Comparison of ENCODE assay signal across 18 cellular contexts in genomic region chr15:73362900-73363299, GRCh38. TPM values are rescaled to one million over a fixed set of nuclear protein-coding genes. Genes with fewer than 3 reads are reported as not detected.
DNase-seq lines count a peak whose midpoint lies in the region; ATAC-seq, FAIRE-seq and TF ChIP-seq lines count a peak whose summit lies in the region.
"Had no signal": no experiment of that assay in that cellular context is flagged by ENCODE, and none has a peak within 500 bp of the region (broad histone marks: within the 10 kb centered on the region; RNA-seq: fewer than 3 reads in every experiment).

No MANE protein-coding gene starts in this region.

- peaks cover 0 to 93% of the 10 kb centered on the region in 2 experiments; a peak in 2 of 4 replicates for H3K79me2 ChIP-seq in H1 (ENCODE audit: control insufficient read depth in 1 of 2, insufficient read depth in 2 of 2, low read length in 2 of 2)

- peaks cover 0 to 3% (median 1%) of the 10 kb centered on the region in 4 experiments; a peak in 3 of 7 replicates for H3K27me3 ChIP-seq in H1 (replicated peaks in 1 of 4; ENCODE audit: control insufficient read depth in 3 of 4, extremely low read depth in 1 of 4, insufficient read depth in 3 of 4, low read length in 3 of 4)

- TF ChIP-seq EP300 in H1 (IDR thresholded peaks at IDR 0.05; ENCODE audit: borderline replicate concordance in 1 of 2, low read depth in 2 of 2, low read length in 2 of 2) = peak in 1 of 2 experiments; percentile 24; a peak in 1 of 3 replicates

- 0 out of 2 replicates have a peak overlapping the region, but pooled peaks have one; percentile 27 for H3K18ac ChIP-seq in H1 (ENCODE audit: extremely low read depth, low read length)

- ATAC-seq in GM21529 (IDR thresholded peaks at IDR 0.05; ENCODE audit: unreplicated experiment) = no peak
- ATAC-seq: K562 had no signal

- peak overlapping the region; percentile 60; the same call in 1 of the 2 replicates for H2BK5ac ChIP-seq in H1 (ENCODE audit: low read depth, low read length)

- H3K79me1 ChIP-seq in H1 (ENCODE audit: low read depth, low read length) = peaks cover 36% of the 10 kb centered on the region

- H2BK12ac ChIP-seq in H1 (ENCODE audit: low read depth, low read length) = peak overlapping the region; percentile 80; the same call in 1 of the 2 replicates

- 75% methylated on average over 5 of the region's 5 CpGs; no CpG with 5 or more reads in 1 of the 2 experiments for WGBS in H1 (ENCODE audit: extremely low coverage in 1 of 2, insufficient coverage in 1 of 2, insufficient read length in 1 of 2, insufficient replicate concordance in 2 of 2, low coverage in 1 of 2, low lambda C conversion rate in 2 of 2, missing lambda C conversion rate in 1 of 2), 2 experiments

- no peak overlapping the region for H3K4ac ChIP-seq in H1 (replicated peaks; ENCODE audit: insufficient read length, low read depth, low read length)

- no peak overlapping the region for H2BK20ac ChIP-seq in H1 (ENCODE audit: low read length)

- H3K36me3 ChIP-seq in H1 (ENCODE audit: control insufficient read depth in 2 of 4, insufficient read depth in 4 of 4, low read length in 3 of 4) = no peaks in the 10 kb centered on the region

- H3K56ac ChIP-seq in H1 (replicated peaks; ENCODE audit: insufficient read length, low read depth, low read length) = no peak overlapping the region

- peak overlapping the region; percentile 78; the same call in 1 of the 2 replicates for H2AK5ac ChIP-seq in H1 (ENCODE audit: low read depth, low read length)

- H3K9ac ChIP-seq in H1 (replicated peaks in 1 of 4; ENCODE audit: extremely low read depth in 1 of 4, low read depth in 3 of 4, low read length in 3 of 4) = no peak overlapping the region
- H3K9ac ChIP-seq: SK-N-SH had no signal

- H4K20me1 ChIP-seq in H1 (replicated peaks in 1 of 2; ENCODE audit: control insufficient read depth in 1 of 2, insufficient read depth in 2 of 2, low read length in 2 of 2) = peaks cover 32 to 38% of the 10 kb centered on the region in 2 experiments

- DNase-seq in COLO668 (lab: John Stamatoyannopoulos, UW; ENCODE audit: unreplicated experiment) = peak; percentile 66
- DNase-seq in HK-2 (ENCODE audit: unreplicated experiment) = peak; percentile 37
- no peak for DNase-seq in H1 (ENCODE audit: low read depth in 1 of 2, low spot score in 2 of 2)
- DNase-seq in left kidney (ENCODE audit: low read depth, low spot score) = peak; percentile 65
- no peak for DNase-seq in NCI-H2029 treated with DMSO at 0.1 percent for 48 hours (lab: John Stamatoyannopoulos, UW)
- DNase-seq in SW 1271 (lab: John Stamatoyannopoulos, UW) = no peak
- DNase-seq in D341Med (ENCODE audit: low spot score) = no peak
- DNase-seq: C1 segment of cervical spinal cord; DMS53; GDM1; NCI-H146; NCI-H2227 treated with DMSO at 0.1 percent for 48 hours; NCI-H526 treated with DMSO at 0.1 percent for 48 hours; NK-92 treated with Interleukin-12 subunit alpha and Interleukin-12 subunit beta, amount 100 ng/mL, for 24 hours; SK-N-SH had no signal

- H3K4me2 ChIP-seq in H1 (ENCODE audit: insufficient read depth in 1 of 2, low read depth in 2 of 2, low read length in 2 of 2) = peak overlapping the region in 1 of 2 experiments; percentile 36; a peak in 2 of 4 replicates
- H3K4me2 ChIP-seq: SK-N-SH had no signal

- CTCF ChIA-PET in H1 (lab: Charles Lee; ENCODE audit: partially characterized antibody) = interaction anchor here (0.7 to 2.4 kb wide), 5 partner anchors 9 to 495 kb away, joined by 3 to 8 read pairs (median 4); no protein-coding TSS in a partner anchor

- TF ChIP-seq CTCF in H1 (IDR thresholded peaks at IDR 0.05; ENCODE audit: control extremely low read depth in 1 of 3, insufficient read depth in 1 of 3, low read depth in 1 of 3, low read length in 3 of 3) = no peak

- no peaks in the 10 kb centered on the region for H3K9me3 ChIP-seq in H1 (ENCODE audit: insufficient read depth in 2 of 2, low read depth in 1 of 2, low read length in 1 of 2)
- H3K9me3 ChIP-seq: SK-N-SH had no signal

- no peak for TF ChIP-seq POLR2A in H1 (IDR thresholded peaks at IDR 0.05; ENCODE audit: control extremely low read depth in 1 of 2, low read depth in 2 of 2, low read length in 2 of 2)

- no peak overlapping the region; the same call in 1 of the 2 replicates for H3K27ac ChIP-seq in H1 (ENCODE audit: low read depth, low read length)

- peak overlapping the region; percentile 39; the same call in 1 of the 2 replicates for H4K8ac ChIP-seq in H1 (ENCODE audit: extremely low read depth, insufficient read depth, low read length)

- H3K23me2 ChIP-seq in H1 (ENCODE audit: low read depth, low read length) = peaks cover 7% of the 10 kb centered on the region

- H2AFZ ChIP-seq in H1 (ENCODE audit: low read length) = no peak overlapping the region

- no peak overlapping the region for H4K5ac ChIP-seq in H1 (ENCODE audit: insufficient read length, low read depth, low read length)

- H2BK15ac ChIP-seq in H1 (ENCODE audit: low read length) = no peak overlapping the region

- no peak overlapping the region for H3K14ac ChIP-seq in H1 (ENCODE audit: insufficient read length)

- peak overlapping the region in 2 of 4 experiments; percentile 6 to 14; a peak in 1 of 8 replicates for H3K4me3 ChIP-seq in H1 (ENCODE audit: extremely low read depth in 1 of 4, insufficient read depth in 2 of 4, low read depth in 3 of 4, low read length in 4 of 4)
- H3K4me3 ChIP-seq: K562 had no signal

- H4K91ac ChIP-seq in H1 (replicated peaks; ENCODE audit: insufficient read length, low read length) = no peak overlapping the region

- peak in 1 of 2 experiments; percentile 16; a peak in 2 of 4 replicates for TF ChIP-seq RAD21 in H1 (IDR thresholded peaks at IDR 0.05 in 1 of 2, conservative IDR thresholded peaks at IDR 0.05 in 1 of 2; ENCODE audit: low read depth in 2 of 2, low read length in 2 of 2)

- H2BK120ac ChIP-seq in H1 (replicated peaks; ENCODE audit: low read depth, low read length) = no peak overlapping the region

- no peak overlapping the region for H3K23ac ChIP-seq in H1 (ENCODE audit: insufficient read length)

- POLR2A ChIA-PET in H1 (lab: Charles Lee; ENCODE audit: partially characterized antibody) = interaction anchor here (1.1 to 2.1 kb wide), 3 partner anchors 12 to 43 kb away, joined by 5 to 6 read pairs (median 5); no protein-coding TSS in a partner anchor

- H3K4me1 ChIP-seq in H1 (replicated peaks in 1 of 4; ENCODE audit: control insufficient read depth in 3 of 4, insufficient read depth in 4 of 4, low read length in 3 of 4) = peaks cover 8 to 40% (median 28%) of the 10 kb centered on the region in 4 experiments

- no peak for FAIRE-seq in H1 (lab: Jason Lieb, UNC)
- FAIRE-seq: A204.1, K562 had no signal

TF ChIP-seq in H1, 55 proteins besides CTCF, POLR2A, EP300 and RAD21:
- peak; percentile 80 for TF ChIP-seq TEAD4 (IDR thresholded peaks at IDR 0.05; ENCODE audit: low read depth, low read length)
- TF ChIP-seq RBBP5 (IDR thresholded peaks at IDR 0.05; ENCODE audit: borderline replicate concordance, low read depth, low read length) = 0 out of 2 replicates have a peak, but pooled peaks have one; percentile 37
- TF ChIP-seq CEBPB (IDR thresholded peaks at IDR 0.05; ENCODE audit: low read depth, low read length) = no peak
- TF ChIP-seq EGR1 (IDR thresholded peaks at IDR 0.05; ENCODE audit: borderline replicate concordance, low read depth, low read length) = no peak
- no peak for TF ChIP-seq SUZ12 (IDR thresholded peaks at IDR 0.05; ENCODE audit: low read length)
- no peak for TF ChIP-seq YY1 (IDR thresholded peaks at IDR 0.05; ENCODE audit: low read depth, low read length)
- TF ChIP-seq CHD2 (IDR thresholded peaks at IDR 0.05; ENCODE audit: low read length) = no peak
TF ChIP-seq in H1: peak in this region for 2.

RNA-seq across cellular contexts. Expression of gene HCN4, which starts 5.9 kb away (rescaled TPM):
- 8.5 and 9.3 TPM in 2 replicates for total RNA-seq in H1 (2021; fragmentation: NEBNext Ultra II Directional; extraction: Animal tissue kit (Norgen Biotek cat#: 25700))
- polyA plus RNA-seq in H1 (2011; rRNA removed) = 3.7 and 4.1 TPM in 2 replicates
- 1.8 TPM for polyA plus RNA-seq in H1 (2011; cell fraction: cytosol; rRNA removed)
- 4.5 TPM for polyA plus RNA-seq in H1 (2011; cell fraction: nucleus; rRNA removed)
- 8.5 to 11.8 TPM (median 9.7 TPM) in 4 replicates for polyA plus RNA-seq in H1 (2012, experiment 1 of 2)
- polyA plus RNA-seq in H1 (2012, experiment 2 of 2) = 8.7 TPM
- 5.8 TPM for polyA plus RNA-seq in H1 (2013, experiment 1 of 2)
- polyA plus RNA-seq in H1 (2013, experiment 2 of 2) = 6.7 TPM
- polyA minus RNA-seq in H1 (2011; rRNA and poly(A)+ RNA removed) = 5.0 and 5.7 TPM in 2 replicates
- 4.4 TPM for polyA minus RNA-seq in H1 (2011; cell fraction: cytosol; rRNA and poly(A)+ RNA removed)
- 7.2 TPM for polyA minus RNA-seq in H1 (2011; cell fraction: nucleus; rRNA and poly(A)+ RNA removed)
- total RNA-seq: K562 had no signal
- polyA plus RNA-seq: K562, SK-N-SH had no signal

Comparison
In these comparisons a context has a peak if more than half of its experiments do, and no peak if none do; other contexts are left out.
1. DNase-seq: peak in COLO668 (single experiment), HK-2 (single experiment) and left kidney (single experiment); none in H1 (0 of 2), NCI-H2029 treated with DMSO at 0.1 percent for 48 hours (single experiment), SW 1271 (0 of 2) and D341Med (single experiment).